ENCODE assay signal across 15 cellular contexts in the genomic region with DNA sequence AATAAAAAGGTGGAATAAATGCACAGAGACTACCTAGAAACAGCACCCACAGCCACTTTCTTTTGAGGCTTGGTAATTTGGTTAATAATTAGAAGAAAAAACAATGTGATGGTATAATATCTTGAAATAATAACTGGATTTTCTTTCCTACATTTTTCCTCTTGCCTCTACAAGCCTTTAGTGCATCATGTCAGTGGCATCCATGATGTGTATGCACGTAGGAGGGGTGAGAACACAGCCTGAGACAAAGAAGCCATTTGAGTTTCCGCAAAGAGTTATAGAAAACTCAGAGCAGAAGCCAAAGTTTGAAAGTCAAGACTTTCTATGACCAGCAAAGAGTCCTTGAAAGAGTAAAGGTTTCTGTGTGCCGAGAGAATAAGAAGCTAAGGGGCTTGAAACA.
DNase-seq lines count a peak whose midpoint lies in the region; ATAC-seq and TF ChIP-seq lines count a peak whose summit lies in the region.
"Had no signal": no experiment of that assay in that cellular context is flagged by ENCODE, and none has a peak within 500 bp of the region (broad histone marks: within the 10 kb centered on the region; RNA-seq: fewer than 3 reads in every experiment).

No MANE protein-coding gene starts in this region.

- H3K9me3 ChIP-seq in BLaER1 (peaks cover 7% of the 10 kb centered on the region), Loucy (ENCODE audit: insufficient read depth, low read depth, low read length) (no peaks in the 10 kb centered on the region), smooth muscle cell (replicated peaks; ENCODE audit: low read depth) (no peaks in the 10 kb centered on the region)

- H3K4me3 ChIP-seq in BLaER1 (no peak overlapping the region), Loucy (ENCODE audit: low read length, poor library complexity, severe bottlenecking) (no peak overlapping the region), smooth muscle cell (no peak overlapping the region)

- H3K9ac ChIP-seq in BLaER1 = no peak overlapping the region
- H3K9ac ChIP-seq in Loucy (ENCODE audit: low read depth, low read length, poor library complexity, severe bottlenecking) = no peak overlapping the region
- peak overlapping the region; percentile 65 for H3K9ac ChIP-seq in smooth muscle cell (ENCODE audit: low read depth)

- no peak for ATAC-seq in GM21723 (IDR thresholded peaks at IDR 0.05; ENCODE audit: unreplicated experiment)

- H3K79me2 ChIP-seq in Loucy (ENCODE audit: insufficient read depth, low read length) (no peaks in the 10 kb centered on the region), smooth muscle cell (ENCODE audit: low read depth) (no peaks in the 10 kb centered on the region)

- DNase-seq in epithelial cell of prostate (ENCODE audit: low read depth, low spot score) (no peak), smooth muscle cell (lab: John Stamatoyannopoulos, UW; ENCODE audit: unreplicated experiment) (no peak), NCI-H226 (no peak), pons (ENCODE audit: low spot score) (no peak)
- DNase-seq: 8988T; AML-193; C1 segment of cervical spinal cord; CD4-positive, alpha-beta memory T cell; DMS79; HCEC 1CT; HFFc6; KG1 had no signal

- no peaks in the 10 kb centered on the region for H3K9me2 ChIP-seq in Loucy (replicated peaks; ENCODE audit: low read depth, low read length)

- H3K27me3 ChIP-seq in BLaER1 (no peaks in the 10 kb centered on the region), Loucy (ENCODE audit: insufficient read depth, low read length, poor library complexity, severe bottlenecking) (no peaks in the 10 kb centered on the region), smooth muscle cell (ENCODE audit: low read depth) (no peaks in the 10 kb centered on the region)

- H3K27ac ChIP-seq in BLaER1 (no peak overlapping the region; the same call in 1 of the 2 replicates), epithelial cell of prostate (peak overlapping the region; percentile 35), smooth muscle cell (ENCODE audit: low read depth) (peak overlapping the region; percentile 89)

- peak overlapping the region; percentile 65; the same call in 1 of the 2 replicates for H2AFZ ChIP-seq in Loucy (ENCODE audit: low read length)
- H2AFZ ChIP-seq in smooth muscle cell (ENCODE audit: low read depth) = peak overlapping the region; percentile 89

- H3K4me1 ChIP-seq in BLaER1 (peaks cover 55% of the 10 kb centered on the region), Loucy (ENCODE audit: insufficient read depth, low read length, poor library complexity, severe bottlenecking) (peaks cover 16% of the 10 kb centered on the region), smooth muscle cell (ENCODE audit: low read depth) (no peaks in the 10 kb centered on the region)

- H4K20me1 ChIP-seq in BLaER1 = no peaks in the 10 kb centered on the region
- no peaks in the 10 kb centered on the region for H4K20me1 ChIP-seq in Loucy (ENCODE audit: insufficient read depth, low read length, poor library complexity, severe bottlenecking)
- H4K20me1 ChIP-seq in smooth muscle cell (ENCODE audit: low read depth) = no peaks in the 10 kb centered on the region

- H3F3A ChIP-seq in Loucy (ENCODE audit: low read depth) (no peaks in the 10 kb centered on the region), smooth muscle cell (ENCODE audit: low read depth) (peaks cover 10% of the 10 kb centered on the region)

- H3K4me2 ChIP-seq in BLaER1 (peak overlapping the region; percentile 41), Loucy (ENCODE audit: low read depth, low read length, poor library complexity, severe bottlenecking) (no peak overlapping the region), smooth muscle cell (peak overlapping the region; percentile 30)

- TF ChIP-seq CTCF in Loucy (conservative IDR thresholded peaks at IDR 0.05; ENCODE audit: low read length) = no peak
- TF ChIP-seq CTCF in smooth muscle cell (IDR thresholded peaks at IDR 0.05; ENCODE audit: borderline replicate concordance, insufficient read depth, poor library complexity, severe bottlenecking) = no peak

- 52% methylated on average over 3 of the region's 3 CpGs for WGBS in smooth muscle cell (ENCODE audit: low lambda C conversion rate)

- H3K36me3 ChIP-seq in BLaER1 = no peaks in the 10 kb centered on the region
- H3K36me3 ChIP-seq in Loucy (ENCODE audit: insufficient read depth, low read length) = no peaks in the 10 kb centered on the region
- no peaks in the 10 kb centered on the region for H3K36me3 ChIP-seq in smooth muscle cell (ENCODE audit: low read depth)
